In genomic region chr12:94560416-94561221, GRCh38 we compare ENCODE assay signal across 7 cellular contexts.
DNase-seq lines count a peak whose midpoint lies in the region; ATAC-seq and TF ChIP-seq lines count a peak whose summit lies in the region.

No MANE protein-coding gene starts in this region.

- TF ChIP-seq EP300 in Ishikawa (IDR thresholded peaks at IDR 0.05; ENCODE audit: borderline replicate concordance) = peak; percentile 44; the same call in 1 of the 2 replicates

- intact Hi-C loops in posterior cingulate gyrus (cut with DNase I) = loop anchor here (5.0 kb wide), 1 partner anchor 57 kb away; no protein-coding TSS in a partner anchor

- DNase-seq in H4 (ENCODE audit: low spot score) = peak; percentile 31
- DNase-seq in dermis blood vessel endothelial cell = peak; percentile 80
- peak; percentile 27 to 94 (median 66) for DNase-seq in posterior cingulate gyrus
- DNase-seq in KG1 (lab: John Stamatoyannopoulos, UW) = no peak
- DNase-seq in erythroblast (lab: John Stamatoyannopoulos, UW) = no peak

- no peak for TF ChIP-seq RAD21 in Ishikawa (IDR thresholded peaks at IDR 0.05; ENCODE audit: low read depth)

- no peak for TF ChIP-seq POLR2A in erythroblast (IDR thresholded peaks at IDR 0.05; ENCODE audit: low read length)

- peak; percentile 72 for ATAC-seq in GM18868 (IDR thresholded peaks at IDR 0.05; ENCODE audit: unreplicated experiment)

TF ChIP-seq in Ishikawa, 13 proteins besides CTCF, POLR2A, EP300 and RAD21:
- TF ChIP-seq NFIC (IDR thresholded peaks at IDR 0.05) (peak; percentile 34; the same call in 1 of the 2 replicates), TEAD4 (IDR thresholded peaks at IDR 0.05) (no peak), TAF1 (IDR thresholded peaks at IDR 0.05; ENCODE audit: low read depth) (no peak), ZBTB7A (IDR thresholded peaks at IDR 0.05; ENCODE audit: low read depth) (no peak), EGR1 (IDR thresholded peaks at IDR 0.05) (no peak), CEBPB (IDR thresholded peaks at IDR 0.05) (no peak), CREB1 (IDR thresholded peaks at IDR 0.05; ENCODE audit: low read depth) (no peak), FOXM1 (IDR thresholded peaks at IDR 0.05; ENCODE audit: borderline replicate concordance, low read depth) (no peak), TCF12 (IDR thresholded peaks at IDR 0.05; ENCODE audit: low read depth) (peak; percentile 92)
- TF ChIP-seq, protein P1, sequence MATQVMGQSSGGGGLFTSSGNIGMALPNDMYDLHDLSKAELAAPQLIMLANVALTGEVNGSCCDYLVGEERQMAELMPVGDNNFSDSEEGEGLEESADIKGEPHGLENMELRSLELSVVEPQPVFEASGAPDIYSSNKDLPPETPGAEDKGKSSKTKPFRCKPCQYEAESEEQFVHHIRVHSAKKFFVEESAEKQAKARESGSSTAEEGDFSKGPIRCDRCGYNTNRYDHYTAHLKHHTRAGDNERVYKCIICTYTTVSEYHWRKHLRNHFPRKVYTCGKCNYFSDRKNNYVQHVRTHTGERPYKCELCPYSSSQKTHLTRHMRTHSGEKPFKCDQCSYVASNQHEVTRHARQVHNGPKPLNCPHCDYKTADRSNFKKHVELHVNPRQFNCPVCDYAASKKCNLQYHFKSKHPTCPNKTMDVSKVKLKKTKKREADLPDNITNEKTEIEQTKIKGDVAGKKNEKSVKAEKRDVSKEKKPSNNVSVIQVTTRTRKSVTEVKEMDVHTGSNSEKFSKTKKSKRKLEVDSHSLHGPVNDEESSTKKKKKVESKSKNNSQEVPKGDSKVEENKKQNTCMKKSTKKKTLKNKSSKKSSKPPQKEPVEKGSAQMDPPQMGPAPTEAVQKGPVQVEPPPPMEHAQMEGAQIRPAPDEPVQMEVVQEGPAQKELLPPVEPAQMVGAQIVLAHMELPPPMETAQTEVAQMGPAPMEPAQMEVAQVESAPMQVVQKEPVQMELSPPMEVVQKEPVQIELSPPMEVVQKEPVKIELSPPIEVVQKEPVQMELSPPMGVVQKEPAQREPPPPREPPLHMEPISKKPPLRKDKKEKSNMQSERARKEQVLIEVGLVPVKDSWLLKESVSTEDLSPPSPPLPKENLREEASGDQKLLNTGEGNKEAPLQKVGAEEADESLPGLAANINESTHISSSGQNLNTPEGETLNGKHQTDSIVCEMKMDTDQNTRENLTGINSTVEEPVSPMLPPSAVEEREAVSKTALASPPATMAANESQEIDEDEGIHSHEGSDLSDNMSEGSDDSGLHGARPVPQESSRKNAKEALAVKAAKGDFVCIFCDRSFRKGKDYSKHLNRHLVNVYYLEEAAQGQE (IDR thresholded peaks at IDR 0.05; ENCODE audit: low read depth) = no peak
- TF ChIP-seq, protein P2, sequence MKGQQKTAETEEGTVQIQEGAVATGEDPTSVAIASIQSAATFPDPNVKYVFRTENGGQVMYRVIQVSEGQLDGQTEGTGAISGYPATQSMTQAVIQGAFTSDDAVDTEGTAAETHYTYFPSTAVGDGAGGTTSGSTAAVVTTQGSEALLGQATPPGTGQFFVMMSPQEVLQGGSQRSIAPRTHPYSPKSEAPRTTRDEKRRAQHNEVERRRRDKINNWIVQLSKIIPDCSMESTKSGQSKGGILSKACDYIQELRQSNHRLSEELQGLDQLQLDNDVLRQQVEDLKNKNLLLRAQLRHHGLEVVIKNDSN (IDR thresholded peaks at IDR 0.05) = no peak
- TF ChIP-seq, protein P3, sequence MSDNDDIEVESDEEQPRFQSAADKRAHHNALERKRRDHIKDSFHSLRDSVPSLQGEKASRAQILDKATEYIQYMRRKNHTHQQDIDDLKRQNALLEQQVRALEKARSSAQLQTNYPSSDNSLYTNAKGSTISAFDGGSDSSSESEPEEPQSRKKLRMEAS (IDR thresholded peaks at IDR 0.05) = peak; percentile 22; the same call in 1 of the 2 replicates

Comparison
In these comparisons a context has a peak if more than half of its experiments do, and no peak if none do; other contexts are left out.
1. DNase-seq: peak in H4 (single experiment), dermis blood vessel endothelial cell (single experiment) and posterior cingulate gyrus (10 of 10); none in KG1 (single experiment) and erythroblast (0 of 2).